ENCODE assay signal across 9 cellular contexts in genomic region chr22:46074771-46075551, GRCh38.
A peak's percentile ranks its signal among the peaks of the same experiment; 100 is the strongest.
DNase-seq lines count a peak whose midpoint lies in the region; ATAC-seq, FAIRE-seq and TF ChIP-seq lines count a peak whose summit lies in the region.
"Had no signal": no experiment of that assay in that cellular context is flagged by ENCODE, and none has a peak within 500 bp of the region (broad histone marks: within the 10 kb centered on the region; RNA-seq: fewer than 3 reads in every experiment).

No MANE protein-coding gene starts in this region.

- H4K20me1 ChIP-seq in H1 (replicated peaks in 1 of 2; ENCODE audit: control insufficient read depth in 1 of 2, insufficient read depth in 2 of 2, low read length in 2 of 2), result peaks cover 0 to 1% of the 10 kb centered on the region in 2 experiments

- no peak for TF ChIP-seq EP300 in H1 (IDR thresholded peaks at IDR 0.05; ENCODE audit: borderline replicate concordance in 1 of 2, low read depth in 2 of 2, low read length in 2 of 2)

- peak overlapping the region; percentile 67 to 80 for H3K4me2 ChIP-seq in H1 (ENCODE audit: insufficient read depth in 1 of 2, low read depth in 2 of 2, low read length in 2 of 2)

- no peak for DNase-seq in CD14-positive monocyte (ENCODE audit: low spot score)
- peak; percentile 92 for DNase-seq in NCI-H146 (lab: John Stamatoyannopoulos, UW)
- no peak for DNase-seq in H1 (ENCODE audit: low read depth in 1 of 2, low spot score in 2 of 2)
- no peak for DNase-seq in natural killer cell
- DNase-seq in amygdala (lab: John Stamatoyannopoulos, UW), result no peak
- no peak for DNase-seq in activated CD4-positive, CD25-positive, alpha-beta regulatory T cell treated with anti-CD3 and anti-CD28 coated beads, Interleukin-2, amount 50 U/mL, for 72 hours
- no peak for DNase-seq in NOMO-1 treated with dmso at 0.1 percent for 144 hours (lab: John Stamatoyannopoulos, UW; ENCODE audit: unreplicated experiment)
- DNase-seq: NCI-H1417 treated with DMSO at 0.1 percent for 48 hours had no signal

- H3K9me3 ChIP-seq in H1 (ENCODE audit: insufficient read depth in 2 of 2, low read depth in 1 of 2, low read length in 1 of 2), result no peaks in the 10 kb centered on the region

- H3K27me3 ChIP-seq in H1 (replicated peaks in 1 of 4; ENCODE audit: control insufficient read depth in 3 of 4, extremely low read depth in 1 of 4, insufficient read depth in 3 of 4, low read length in 3 of 4), result peaks cover 8 to 30% (median 20%) of the 10 kb centered on the region in 4 experiments

- no peak overlapping the region for H3K9ac ChIP-seq in H1 (replicated peaks in 1 of 4; ENCODE audit: extremely low read depth in 1 of 4, low read depth in 3 of 4, low read length in 3 of 4)

- POLR2A ChIA-PET in H1 (lab: Charles Lee; ENCODE audit: partially characterized antibody), result no interaction called here

- peaks cover 0 to 64% of the 10 kb centered on the region in 2 experiments; a peak in 3 of 4 replicates for H3K79me2 ChIP-seq in H1 (ENCODE audit: control insufficient read depth in 1 of 2, insufficient read depth in 2 of 2, low read length in 2 of 2)

- ATAC-seq in natural killer cell (no peak), GM18517 (IDR thresholded peaks at IDR 0.05; ENCODE audit: unreplicated experiment) (no peak)

- TF ChIP-seq RAD21 in H1 (IDR thresholded peaks at IDR 0.05 in 1 of 2, conservative IDR thresholded peaks at IDR 0.05 in 1 of 2; ENCODE audit: low read depth in 2 of 2, low read length in 2 of 2), result no peak

- H2BK5ac ChIP-seq in H1 (ENCODE audit: low read depth, low read length), result peak overlapping the region; percentile 79; the same call in 1 of the 2 replicates

- H3K23ac ChIP-seq in H1 (ENCODE audit: insufficient read length), result no peak overlapping the region

- H4K5ac ChIP-seq in H1 (ENCODE audit: insufficient read length, low read depth, low read length), result no peak overlapping the region

- H3K4me3 Mint-ChIP-seq in CD14-positive monocyte, result peak overlapping the region in 1 of 2 donors; percentile 11
- peak overlapping the region; percentile 47 for H3K4me3 Mint-ChIP-seq in natural killer cell

- no peak overlapping the region; the same call in 1 of the 2 replicates for H2AK5ac ChIP-seq in H1 (ENCODE audit: low read depth, low read length)

- peak overlapping the region in 2 of 4 experiments; percentile 8 to 67; a peak in 4 of 8 replicates for H3K4me3 ChIP-seq in H1 (ENCODE audit: extremely low read depth in 1 of 4, insufficient read depth in 2 of 4, low read depth in 3 of 4, low read length in 4 of 4)

- H2AFZ ChIP-seq in H1 (ENCODE audit: low read length), result no peak overlapping the region

- intact Hi-C loops in CD14-positive monocyte (cut with micrococcal nuclease) (loop anchor here (5.0 kb wide), 4 partner anchors 37 to 78 kb away; no protein-coding TSS in a partner anchor), natural killer cell (cut with micrococcal nuclease) (loop anchor here (5.0 kb wide), 2 partner anchors 38 to 68 kb away; no protein-coding TSS in a partner anchor)

- peaks cover 0 to 58% (median 40%) of the 10 kb centered on the region in 4 experiments; a peak in 6 of 7 replicates for H3K4me1 ChIP-seq in H1 (replicated peaks in 1 of 4; ENCODE audit: control insufficient read depth in 3 of 4, insufficient read depth in 4 of 4, low read length in 3 of 4)

- H3K36me3 Mint-ChIP-seq in CD14-positive monocyte (peaks cover 16 to 37% of the 10 kb centered on the region in 2 donors), natural killer cell (no peaks in the 10 kb centered on the region)

- H3K4ac ChIP-seq in H1 (replicated peaks; ENCODE audit: insufficient read length, low read depth, low read length), result peak overlapping the region; percentile 61

- CTCF ChIA-PET in H1 (lab: Charles Lee; ENCODE audit: partially characterized antibody), result interaction anchor here (0.8 to 2.5 kb wide), 7 partner anchors 9 to 80 kb away, joined by 3 to 8 read pairs (median 3); no protein-coding TSS in a partner anchor

- H3K36me3 ChIP-seq in H1 (ENCODE audit: control insufficient read depth in 2 of 4, insufficient read depth in 4 of 4, low read length in 3 of 4), result no peaks in the 10 kb centered on the region

- peaks cover 35% of the 10 kb centered on the region for H3K4me1 Mint-ChIP-seq in CD14-positive monocyte
- peaks cover 39 to 45% of the 10 kb centered on the region in 2 donors for H3K4me1 Mint-ChIP-seq in natural killer cell

- peak overlapping the region in 4 of 7 donors; percentile 40 to 83 (median 76) for H3K27ac Mint-ChIP-seq in CD14-positive monocyte
- H3K27ac Mint-ChIP-seq in natural killer cell, result no peak overlapping the region

- 0 out of 2 replicates have a peak overlapping the region, but pooled peaks have one; percentile 38 for H3K18ac ChIP-seq in H1 (ENCODE audit: extremely low read depth, low read length)

- 72% methylated on average over 19 of the region's 19 CpGs; no CpG with 5 or more reads in 1 of the 2 experiments for WGBS in H1 (ENCODE audit: extremely low coverage in 1 of 2, insufficient coverage in 1 of 2, insufficient read length in 1 of 2, insufficient replicate concordance in 2 of 2, low coverage in 1 of 2, low lambda C conversion rate in 2 of 2, missing lambda C conversion rate in 1 of 2), 2 experiments

- H3K9me3 Mint-ChIP-seq in CD14-positive monocyte (no peaks in the 10 kb centered on the region), natural killer cell (no peaks in the 10 kb centered on the region)

- H4K8ac ChIP-seq in H1 (ENCODE audit: extremely low read depth, insufficient read depth, low read length), result 0 out of 2 replicates have a peak overlapping the region, but pooled peaks have one; percentile 46

- peaks cover 15% of the 10 kb centered on the region; the same call in 1 of the 2 replicates for H3K23me2 ChIP-seq in H1 (ENCODE audit: low read depth, low read length)

- H2BK15ac ChIP-seq in H1 (ENCODE audit: low read length), result no peak overlapping the region

- H2BK20ac ChIP-seq in H1 (ENCODE audit: low read length), result no peak overlapping the region

- peak overlapping the region; percentile 20 for H4K91ac ChIP-seq in H1 (replicated peaks; ENCODE audit: insufficient read length, low read length)

- no peak overlapping the region for H3K56ac ChIP-seq in H1 (replicated peaks; ENCODE audit: insufficient read length, low read depth, low read length)

- H3K27me3 Mint-ChIP-seq in CD14-positive monocyte (ENCODE audit: low read depth in 3 of 3) (no peaks in the 10 kb centered on the region), natural killer cell (ENCODE audit: low read depth in 2 of 2) (no peaks in the 10 kb centered on the region)

- H2BK12ac ChIP-seq in H1 (ENCODE audit: low read depth, low read length), result no peak overlapping the region

- no peak overlapping the region for H2BK120ac ChIP-seq in H1 (replicated peaks; ENCODE audit: low read depth, low read length)

- peaks cover 11% of the 10 kb centered on the region; the same call in 1 of the 2 replicates for H3K79me1 ChIP-seq in H1 (ENCODE audit: low read depth, low read length)

- TF ChIP-seq CTCF in CD14-positive monocyte (IDR thresholded peaks at IDR 0.05) (no peak), H1 (IDR thresholded peaks at IDR 0.05; ENCODE audit: control extremely low read depth in 1 of 3, insufficient read depth in 1 of 3, low read depth in 1 of 3, low read length in 3 of 3) (no peak), natural killer cell (IDR thresholded peaks at IDR 0.05) (no peak)

- H3K27ac ChIP-seq in H1 (ENCODE audit: low read depth, low read length), result no peak overlapping the region

- no peak for TF ChIP-seq POLR2A in H1 (IDR thresholded peaks at IDR 0.05; ENCODE audit: control extremely low read depth in 1 of 2, low read depth in 2 of 2, low read length in 2 of 2)

- FAIRE-seq in H1 (lab: Jason Lieb, UNC), result no peak

- H3K14ac ChIP-seq in H1 (ENCODE audit: insufficient read length), result no peak overlapping the region

TF ChIP-seq in H1, 55 proteins besides CTCF, POLR2A, EP300 and RAD21 (continues in another document):
- no peak for TF ChIP-seq TEAD4 (IDR thresholded peaks at IDR 0.05; ENCODE audit: low read depth, low read length)
- TF ChIP-seq GABPA (IDR thresholded peaks at IDR 0.05; ENCODE audit: borderline replicate concordance, insufficient read depth, low read length), result 0 out of 2 replicates have a peak, but pooled peaks have one; percentile 31
- no peak for TF ChIP-seq KDM5A (IDR thresholded peaks at IDR 0.05; ENCODE audit: low read length)
- TF ChIP-seq TCF12 (IDR thresholded peaks at IDR 0.05; ENCODE audit: low read depth, low read length), result peak; percentile 64; the same call in 1 of the 2 replicates

Comparison
In these comparisons a context has a peak if more than half of its experiments do, and no peak if none do; other contexts are left out.
1. H3K27ac Mint-ChIP-seq: peak in CD14-positive monocyte (4 of 7); none in natural killer cell (0 of 2).